Comparison of ENCODE assay signal across 8 cellular contexts in genomic region chr12:120445911-120446909, GRCh38. TPM values are rescaled to one million over a fixed set of nuclear protein-coding genes. Genes with fewer than 3 reads are reported as not detected.
DNase-seq lines count a peak whose midpoint lies in the region; TF ChIP-seq lines count a peak whose summit lies in the region.

Gene GATC, plus strand, starts transcription at chr12:120446444. Its CDS starts 37 bp downstream, at chr12:120446481.
Gene TRIAP1, minus strand, starts transcription at chr12:120446384. Its CDS starts 12 bp downstream, at chr12:120446372.

- H3K27ac ChIP-seq in stomach smooth muscle (ENCODE audit: low read length), result peak within 1 kb of the TSS; percentile 84

- no peaks in the 10 kb centered on the region for H3K27me3 ChIP-seq in stomach smooth muscle (ENCODE audit: control insufficient read depth in 1 of 2, insufficient read depth in 2 of 2, low read length in 2 of 2)

- H3K36me3 ChIP-seq in stomach smooth muscle (ENCODE audit: control insufficient read depth in 2 of 2, insufficient read depth in 2 of 2, low read length in 2 of 2), result peaks cover 14 to 16% of the 10 kb centered on the region in 2 donors

- peaks cover 31% of the 10 kb centered on the region for H3K4me1 Mint-ChIP-seq in neural crest cell

- H3K9me3 Mint-ChIP-seq in neural crest cell, result no peaks in the 10 kb centered on the region

- TF ChIP-seq CTCF in LNCaP clone FGC (IDR thresholded peaks at IDR 0.05; ENCODE audit: control insufficient read depth, extremely low read depth, insufficient read depth), result no peak
- no peak for TF ChIP-seq CTCF in foreskin fibroblast (IDR thresholded peaks at IDR 0.05; ENCODE audit: low read depth, low read length)
- TF ChIP-seq CTCF in neural crest cell (conservative IDR thresholded peaks at IDR 0.05), result no peak

- H3K27ac Mint-ChIP-seq in neural crest cell (ENCODE audit: unreplicated experiment), result peak within 1 kb of the TSS; percentile 98

- peaks cover 26% of the 10 kb centered on the region for H3K4me1 ChIP-seq in stomach smooth muscle (ENCODE audit: control insufficient read depth, insufficient read depth, low read length)

- H3K9me3 ChIP-seq in stomach smooth muscle (ENCODE audit: control insufficient read depth in 2 of 2, low read length in 2 of 2), result no peaks in the 10 kb centered on the region

- peak within 1 kb of the TSS; percentile 95 for H3K4me3 Mint-ChIP-seq in neural crest cell

- peak within 1 kb of the TSS; percentile 95 to 99 for H3K9ac ChIP-seq in stomach smooth muscle (ENCODE audit: low read length in 2 of 2)

- peak; percentile 99 for TF ChIP-seq POLR2A in Raji (IDR thresholded peaks at IDR 0.05; ENCODE audit: insufficient read depth, low read depth, low read length)

- H3K27me3 Mint-ChIP-seq in neural crest cell (ENCODE audit: low read depth), result no peaks in the 10 kb centered on the region

- DNase-seq in ELF-1 (ENCODE audit: low read depth, low spot score) (peak; percentile 96), H4 (ENCODE audit: low spot score) (peak; percentile 78), LNCaP clone FGC (ENCODE audit: low read depth) (peak; percentile 39), foreskin fibroblast (peak; percentile 79 to 95), neural crest cell (ENCODE audit: low read depth, low spot score) (peak; percentile 77)
- peak; percentile 96 for DNase-seq in activated effector memory CD4-positive, alpha-beta T cell treated with anti-CD3 and anti-CD28 coated beads, Interleukin-2, amount 50 U/mL, for 16 hours

- no peaks in the 10 kb centered on the region for H3K36me3 Mint-ChIP-seq in neural crest cell (ENCODE audit: low read depth)

- H3K4me3 ChIP-seq in LNCaP clone FGC (ENCODE audit: low read depth, low read length), result peak within 1 kb of the TSS; percentile 99
- H3K4me3 ChIP-seq in foreskin fibroblast (ENCODE audit: low read depth in 1 of 2, low read length in 2 of 2), result peak within 1 kb of the TSS; percentile 80 to 99
- H3K4me3 ChIP-seq in stomach smooth muscle (ENCODE audit: low read length in 2 of 2), result peak within 1 kb of the TSS; percentile 99

RNA-seq across cellular contexts. Expression of gene GATC, which starts in this region (rescaled TPM):
- 21.2 and 24.8 TPM in 2 replicates for total RNA-seq in H4 (2014; rRNA removed; shearing (Covaris generic))
- 32.0 and 33.8 TPM in 2 replicates for total RNA-seq in neural crest cell

RNA-seq across cellular contexts. Expression of gene TRIAP1, which starts in this region (rescaled TPM):
- total RNA-seq in H4 (2014; rRNA removed; shearing (Covaris generic)), result 72.8 and 83.2 TPM in 2 replicates
- 38.0 and 38.1 TPM in 2 replicates for total RNA-seq in neural crest cell

Comparison
In these comparisons a context has a peak if more than half of its experiments do, and no peak if none do; other contexts are left out.
1. Peak in every context shown above with its lines: DNase-seq, H3K4me3 ChIP-seq and H3K27ac ChIP-seq.
2. DNase-seq: peak in every context shown above with its lines; median percentile 96 in ELF-1; 96 in activated effector memory CD4-positive, alpha-beta T cell treated with anti-CD3 and anti-CD28 coated beads, Interleukin-2, amount 50 U/mL, for 16 hours; 87 in foreskin fibroblast; 78 in H4; 77 in neural crest cell; 39 in LNCaP clone FGC.